In the genomic region with DNA sequence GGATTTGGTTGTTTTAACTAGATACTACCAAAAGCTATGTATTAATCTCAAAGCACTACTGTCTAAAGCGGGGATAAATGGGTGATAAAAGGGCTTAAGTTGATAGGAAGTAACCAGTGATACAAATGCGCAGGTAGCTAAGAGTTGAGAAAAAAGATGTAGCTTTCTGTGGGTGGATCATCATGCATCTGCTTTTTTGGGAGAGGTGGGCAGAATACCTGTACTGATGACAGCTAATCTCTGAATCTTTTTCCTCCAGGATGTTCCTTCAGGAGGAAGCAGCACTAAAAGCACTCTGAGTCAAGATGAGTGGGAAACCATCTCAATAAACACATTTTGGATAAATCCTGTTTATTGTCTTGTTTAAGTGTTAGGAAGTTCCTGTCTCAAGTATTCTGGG, we compare ENCODE assay signal across 8 cellular contexts. TPM values are rescaled to one million over a fixed set of nuclear protein-coding genes. Genes with fewer than 3 reads are reported as not detected.
DNase-seq lines count a peak whose midpoint lies in the region; ATAC-seq and TF ChIP-seq lines count a peak whose summit lies in the region.

No MANE protein-coding gene starts in this region.

- ATAC-seq in HG03097 (IDR thresholded peaks at IDR 0.05; ENCODE audit: low FRiP score, unreplicated experiment): no peak

- H3K4me3 ChIP-seq in BLaER1 treated with 17β-estradiol and CSF1 and Interleukin-3, amounts not matched to agents 10 nM and 100 nM: peak overlapping the region; percentile 73 to 93 (median 80)
- H3K4me3 ChIP-seq in MM.1S (ENCODE audit: low read length) (peak overlapping the region; percentile 89), duodenal mucosa (ENCODE audit: low read depth in 1 of 2, low read length in 2 of 2) (peak overlapping the region; percentile 84 to 88), neural cell (ENCODE audit: low read length) (peak overlapping the region; percentile 71)

- H3K79me2 ChIP-seq in MM.1S (ENCODE audit: low read length): peaks cover 21% of the 10 kb centered on the region
- peaks cover 15% of the 10 kb centered on the region for H3K79me2 ChIP-seq in neural cell (replicated peaks; ENCODE audit: insufficient read depth, low read length)

- H3K9ac ChIP-seq in BLaER1 treated with 17β-estradiol and CSF1 and Interleukin-3, amounts not matched to agents 10 nM and 100 nM: peak overlapping the region; percentile 88 to 99 (median 95)
- H3K9ac ChIP-seq in MM.1S (ENCODE audit: low read length) (peak overlapping the region; percentile 92; the same call in 1 of the 2 replicates), duodenal mucosa (ENCODE audit: low read depth in 1 of 2, low read length in 2 of 2) (peak overlapping the region; percentile 90 to 94), neural cell (ENCODE audit: low read length) (peak overlapping the region; percentile 90)

- peaks cover 54% of the 10 kb centered on the region for H3F3A ChIP-seq in MM.1S (ENCODE audit: insufficient read depth, low read length)
- H3F3A ChIP-seq in neural cell (ENCODE audit: insufficient read depth, low read length, poor library complexity, severe bottlenecking): no peaks in the 10 kb centered on the region

- H2AFZ ChIP-seq in MM.1S (ENCODE audit: low read length) (no peak overlapping the region), neural cell (ENCODE audit: low read depth, low read length) (no peak overlapping the region)

- H3K4me2 ChIP-seq in BLaER1 treated with 17β-estradiol and CSF1 and Interleukin-3, amounts not matched to agents 10 nM and 100 nM: peak overlapping the region; percentile 86 to 98 (median 95)
- peak overlapping the region; percentile 60 for H3K4me2 ChIP-seq in MM.1S (ENCODE audit: low read depth, low read length)
- H3K4me2 ChIP-seq in neural cell (ENCODE audit: low read length): peak overlapping the region; percentile 99

- peaks cover 39 to 62% (median 46%) of the 10 kb centered on the region in 10 experiments for H3K4me1 ChIP-seq in BLaER1 treated with 17β-estradiol and CSF1 and Interleukin-3, amounts not matched to agents 10 nM and 100 nM
- H3K4me1 ChIP-seq in MM.1S (ENCODE audit: low read length) (peaks cover 15% of the 10 kb centered on the region), duodenal mucosa (ENCODE audit: control insufficient read depth in 1 of 2, insufficient read depth in 2 of 2, low read length in 2 of 2) (peaks cover 18 to 20% of the 10 kb centered on the region in 2 donors)

- no peaks in the 10 kb centered on the region for H3K27me3 ChIP-seq in BLaER1 treated with 17β-estradiol and CSF1 and Interleukin-3, amounts not matched to agents 10 nM and 100 nM
- H3K27me3 ChIP-seq in MM.1S (replicated peaks; ENCODE audit: insufficient read depth, low read length) (no peaks in the 10 kb centered on the region), duodenal mucosa (ENCODE audit: control insufficient read depth in 1 of 2, insufficient read depth in 2 of 2, low read length in 2 of 2) (no peaks in the 10 kb centered on the region), neural cell (ENCODE audit: insufficient read depth, low read depth, low read length) (no peaks in the 10 kb centered on the region)

- DNase-seq in MM.1S: no peak
- no peak for DNase-seq in NOMO-1 treated with DMSO at 0.1 percent for 48 hours (lab: John Stamatoyannopoulos, UW; ENCODE audit: unreplicated experiment)
- DNase-seq in cortex of kidney (lab: John Stamatoyannopoulos, UW): no peak
- DNase-seq in NAMALWA (ENCODE audit: low spot score): no peak

- no peaks in the 10 kb centered on the region for H3K9me3 ChIP-seq in BLaER1 treated with 17β-estradiol and CSF1 and Interleukin-3, amounts not matched to agents 10 nM and 100 nM (replicated peaks in 1 of 11)
- no peaks in the 10 kb centered on the region for H3K9me3 ChIP-seq in MM.1S (replicated peaks; ENCODE audit: insufficient read depth, low read length)
- H3K9me3 ChIP-seq in duodenal mucosa (ENCODE audit: control insufficient read depth in 1 of 2, low read length in 2 of 2): no peaks in the 10 kb centered on the region
- H3K9me3 ChIP-seq in neural cell (ENCODE audit: low read length): no peaks in the 10 kb centered on the region

- no peak for TF ChIP-seq EP300 in neural cell (conservative IDR thresholded peaks at IDR 0.05; ENCODE audit: poor library complexity, severe bottlenecking)

- H3K36me3 ChIP-seq in BLaER1 treated with 17β-estradiol and CSF1 and Interleukin-3, amounts not matched to agents 10 nM and 100 nM: peaks cover 37 to 50% (median 46%) of the 10 kb centered on the region in 11 experiments
- peaks cover 17% of the 10 kb centered on the region for H3K36me3 ChIP-seq in MM.1S (replicated peaks; ENCODE audit: insufficient read depth, low read length)
- H3K36me3 ChIP-seq in duodenal mucosa (ENCODE audit: control insufficient read depth in 1 of 2, insufficient read depth in 2 of 2, low read length in 2 of 2): peaks cover 13 to 34% of the 10 kb centered on the region in 2 donors
- H3K36me3 ChIP-seq in neural cell (ENCODE audit: insufficient read depth, low read length): peaks cover 8% of the 10 kb centered on the region

- H3K9me2 ChIP-seq in MM.1S (replicated peaks; ENCODE audit: insufficient read depth, low read length) (no peaks in the 10 kb centered on the region), neural cell (ENCODE audit: insufficient read depth, low read length) (no peaks in the 10 kb centered on the region)

- no peak for TF ChIP-seq CTCF in MM.1S (IDR thresholded peaks at IDR 0.05; ENCODE audit: low read length)
- no peak for TF ChIP-seq CTCF in neural cell (IDR thresholded peaks at IDR 0.05; ENCODE audit: poor library complexity, severe bottlenecking)

- peak overlapping the region in 10 of 11 experiments; percentile 92 to 99 (median 94); a peak in 20 of 22 replicates for H3K27ac ChIP-seq in BLaER1 treated with 17β-estradiol and CSF1 and Interleukin-3, amounts not matched to agents 10 nM and 100 nM
- peak overlapping the region; percentile 63; the same call in 1 of the 2 replicates for H3K27ac ChIP-seq in MM.1S (ENCODE audit: low read length)
- H3K27ac ChIP-seq in duodenal mucosa (ENCODE audit: low read depth, low read length): no peak overlapping the region
- no peak overlapping the region for H3K27ac ChIP-seq in neural cell (ENCODE audit: low read length)

- H4K20me1 ChIP-seq in BLaER1 treated with 17β-estradiol and CSF1 and Interleukin-3, amounts not matched to agents 10 nM and 100 nM: peaks cover 15 to 49% (median 34%) of the 10 kb centered on the region in 11 experiments; a peak in 16 of 22 replicates
- H4K20me1 ChIP-seq in MM.1S (ENCODE audit: insufficient read depth, low read length) (no peaks in the 10 kb centered on the region), neural cell (ENCODE audit: insufficient read depth) (no peaks in the 10 kb centered on the region)

- no peak for TF ChIP-seq RAD21 in neural cell (conservative IDR thresholded peaks at IDR 0.05)

TF ChIP-seq in neural cell, 6 proteins besides CTCF, POLR2A, EP300 and RAD21:
- no peak for TF ChIP-seq SMC3 (conservative IDR thresholded peaks at IDR 0.05; ENCODE audit: poor library complexity)
- no peak for TF ChIP-seq POLR2AphosphoS5 (IDR thresholded peaks at IDR 0.05)
- no peak for TF ChIP-seq TAF1 (IDR thresholded peaks at IDR 0.05; ENCODE audit: low read depth)
- no peak for TF ChIP-seq EZH2 (IDR thresholded peaks at IDR 0.05; ENCODE audit: borderline replicate concordance, insufficient read depth, low read length, poor library complexity, severe bottlenecking)
- TF ChIP-seq REST (IDR thresholded peaks at IDR 0.05; ENCODE audit: borderline replicate concordance): no peak
- no peak for TF ChIP-seq MXI1 (conservative IDR thresholded peaks at IDR 0.05; ENCODE audit: poor library complexity, severe bottlenecking)

RNA-seq across cellular contexts. Expression of gene RPS27, which starts 1.2 kb away (rescaled TPM):
- 2,047 and 2,235 TPM in 2 replicates for polyA plus RNA-seq in neural cell
- 429 and 566 TPM in 2 replicates for polyA minus RNA-seq in neural cell

RNA-seq across cellular contexts. Expression of gene RAB13, which starts 5.7 kb away (rescaled TPM):
- polyA plus RNA-seq in neural cell: 0.53 TPM in 1 of 2 replicates, not detected in the other
- polyA minus RNA-seq in neural cell: 0.97 and 1.3 TPM in 2 replicates

RNA-seq across cellular contexts. Expression of gene JTB, which starts 14.3 kb away (rescaled TPM):
- 257 and 265 TPM in 2 replicates for polyA plus RNA-seq in neural cell
- 79.6 and 82.4 TPM in 2 replicates for polyA minus RNA-seq in neural cell

RNA-seq across cellular contexts. Expression of gene CREB3L4, which starts 24.1 kb away (rescaled TPM):
- 12.4 and 18.0 TPM in 2 replicates for polyA plus RNA-seq in neural cell
- 10.0 and 10.2 TPM in 2 replicates for polyA minus RNA-seq in neural cell

RNA-seq across cellular contexts. Expression of gene SLC39A1, which starts 28.5 kb away (rescaled TPM):
- 35.2 and 39.9 TPM in 2 replicates for polyA plus RNA-seq in neural cell
- 26.3 and 27.0 TPM in 2 replicates for polyA minus RNA-seq in neural cell

Comparison
In these comparisons a context has a peak if more than half of its experiments do, and no peak if none do; other contexts are left out.
1. H3K27ac ChIP-seq: peak in BLaER1 treated with 17β-estradiol and CSF1 and Interleukin-3, amounts not matched to agents 10 nM and 100 nM (10 of 11) and MM.1S (single experiment); none in duodenal mucosa (single experiment) and neural cell (single experiment).
2. Peak in every context shown above with its lines, with median percentiles within 50 percentile points of each other: H3K4me2 ChIP-seq, H3K4me3 ChIP-seq and H3K9ac ChIP-seq.